Comparison of ENCODE assay signal across 8 cellular contexts in genomic region chr3:49120096-49120437, GRCh38. TPM values are rescaled to one million over a fixed set of nuclear protein-coding genes. Genes with fewer than 3 reads are reported as not detected.
DNase-seq lines count a peak whose midpoint lies in the region; ATAC-seq, FAIRE-seq and TF ChIP-seq lines count a peak whose summit lies in the region.

No MANE protein-coding gene starts in this region.

- H3K27me3 Mint-ChIP-seq in brain: no peaks in the 10 kb centered on the region

- peaks cover 14% of the 10 kb centered on the region for H3K4me1 Mint-ChIP-seq in brain

- H3K27ac Mint-ChIP-seq in brain: peak overlapping the region; percentile 91 to 98 (median 92)

- peaks cover 6 to 84% (median 40%) of the 10 kb centered on the region in 3 donors for H3K36me3 ChIP-seq in tibial nerve

- no peak for TF ChIP-seq EP300 in tibial nerve (IDR thresholded peaks at IDR 0.05)

- peak overlapping the region; percentile 89 to 94 (median 89) for H3K4me3 Mint-ChIP-seq in brain

- peaks cover 2 to 24% (median 14%) of the 10 kb centered on the region in 4 donors for H3K4me1 ChIP-seq in tibial nerve

- peak overlapping the region; percentile 75 to 98 (median 94) for H3K27ac ChIP-seq in tibial nerve

- WGBS in tibial nerve, 2 donors: 0% methylated on average over 6 to 9 of the region's 9 CpGs

- FAIRE-seq in D721Med (lab: Jason Lieb, UNC): no peak

- H3K27me3 ChIP-seq in tibial nerve: no peaks in the 10 kb centered on the region

- no peaks in the 10 kb centered on the region for H3K9me3 Mint-ChIP-seq in brain

- peaks cover 35% of the 10 kb centered on the region for H3K36me3 Mint-ChIP-seq in brain

- DNase-seq in COLO829 (ENCODE audit: low spot score): peak; percentile 16
- peak; percentile 18 for DNase-seq in left kidney (ENCODE audit: low read depth, low spot score)
- no peak for DNase-seq in tibial nerve (ENCODE audit: low spot score in 2 of 2)
- DNase-seq in DMS153 treated with DMSO at 0.1 percent for 48 hours (lab: John Stamatoyannopoulos, UW; ENCODE audit: unreplicated experiment): no peak
- DNase-seq in NCI-H1048 (lab: John Stamatoyannopoulos, UW): no peak
- DNase-seq in D721Med (ENCODE audit: insufficient read length, low spot score): no peak

- ATAC-seq in HG03378 (IDR thresholded peaks at IDR 0.05; ENCODE audit: unreplicated experiment): peak; percentile 6

- no peaks in the 10 kb centered on the region for H3K9me3 ChIP-seq in tibial nerve

- TF ChIP-seq POLR2A in tibial nerve (IDR thresholded peaks at IDR 0.05): no peak

- peak overlapping the region; percentile 82 to 96 (median 92) for H3K4me3 ChIP-seq in tibial nerve

- TF ChIP-seq CTCF in brain (conservative IDR thresholded peaks at IDR 0.05) (no peak), tibial nerve (IDR thresholded peaks at IDR 0.05) (no peak), D721Med (IDR thresholded peaks at IDR 0.05; ENCODE audit: insufficient read depth, missing control alignments) (no peak)

RNA-seq across cellular contexts. Expression of gene USP19, which starts 0.6 kb away (rescaled TPM):
- 31.0 TPM for polyA plus RNA-seq in brain (ENCODE audit: insufficient read depth, low read depth, low replicate concordance)
- 100 to 1,000 TPM in 1 of 4 donors, 10 to 100 TPM in 3; 72.3 to 113 (median 83.6) TPM for total RNA-seq in tibial nerve

RNA-seq across cellular contexts. Expression of gene LAMB2, which starts 12.8 kb away (rescaled TPM):
- polyA plus RNA-seq in brain (ENCODE audit: insufficient read depth, low read depth, low replicate concordance): 84.1 TPM
- 100 to 1,000 TPM; 589 to 844 (median 649) TPM for total RNA-seq in tibial nerve

RNA-seq across cellular contexts. Expression of gene QARS1, which starts 15.5 kb away (rescaled TPM):
- 176 TPM for polyA plus RNA-seq in brain (ENCODE audit: insufficient read depth, low read depth, low replicate concordance)
- total RNA-seq in tibial nerve: 100 to 1,000 TPM; 137 to 227 (median 161) TPM

RNA-seq across cellular contexts. Expression of gene QRICH1, which starts 26.2 kb away (rescaled TPM):
- polyA plus RNA-seq in brain (ENCODE audit: insufficient read depth, low read depth, low replicate concordance): 35.0 TPM
- 10 to 100 TPM; 66.2 to 93.9 (median 82.6) TPM for total RNA-seq in tibial nerve

RNA-seq across cellular contexts. Expression of gene CCDC71, which starts 46.1 kb away (rescaled TPM):
- polyA plus RNA-seq in brain (ENCODE audit: insufficient read depth, low read depth, low replicate concordance): 13.3 TPM
- 10 to 100 TPM; 30.4 to 38.3 (median 36.3) TPM for total RNA-seq in tibial nerve

Comparison
In these comparisons a context has a peak if more than half of its experiments do, and no peak if none do; other contexts are left out.
1. DNase-seq: peak in COLO829 (single experiment) and left kidney (single experiment); none in tibial nerve (0 of 2), DMS153 treated with DMSO at 0.1 percent for 48 hours (single experiment), NCI-H1048 (single experiment) and D721Med (single experiment).